ENCODE assay signal across 8 cellular contexts in genomic region chr12:89350661-89351488, GRCh38. TPM values are rescaled to one million over a fixed set of nuclear protein-coding genes. Genes with fewer than 3 reads are reported as not detected.
DNase-seq lines count a peak whose midpoint lies in the region; ATAC-seq and TF ChIP-seq lines count a peak whose summit lies in the region.

No MANE protein-coding gene starts in this region.

- ATAC-seq in left cardiac atrium, result no peak

- no peaks in the 10 kb centered on the region for H4K20me1 ChIP-seq in KMS-11 (ENCODE audit: insufficient read depth)

- H2AFZ ChIP-seq in KMS-11 (ENCODE audit: low read depth), result no peak overlapping the region

- peaks cover 42% of the 10 kb centered on the region for H3K4me1 ChIP-seq in KMS-11 (ENCODE audit: low read depth, poor library complexity, severe bottlenecking)

- H3K27me3 ChIP-seq in BJ (ENCODE audit: control insufficient read depth, insufficient read depth, low read length) (no peaks in the 10 kb centered on the region), KMS-11 (ENCODE audit: insufficient read depth, low read depth) (no peaks in the 10 kb centered on the region)

- POLR2A ChIA-PET in BJ (lab: Charles Lee), result interaction anchor here (2.3 kb wide), 1 partner anchor 101 kb away, joined by 8 read pairs; no protein-coding TSS in a partner anchor

- intact Hi-C loops in left cardiac atrium (cut with DNase I), result loop anchor here (2.0 to 5.0 kb wide), 5 partner anchors 41 to 299 kb away; no protein-coding TSS in a partner anchor

- peaks cover 71% of the 10 kb centered on the region for H3K4me1 Mint-ChIP-seq in activated naive CD4-positive, alpha-beta T cell treated with anti-CD3 and anti-CD28 coated beads, Interleukin-2, amount 50 U/mL, for 24 hours

- peak overlapping the region; percentile 99 for H3K27ac ChIP-seq in KMS-11

- DNase-seq in BJ (ENCODE audit: low read depth) (no peak), left cardiac atrium (peak; percentile 45), retinal pigment epithelial cell (ENCODE audit: low read depth) (no peak), AG20443 (ENCODE audit: low spot score) (no peak), DMS114 treated with DMSO at 0.1 percent for 48 hours (lab: John Stamatoyannopoulos, UW; ENCODE audit: unreplicated experiment) (no peak), NCI-H1092 treated with DMSO at 0.1 percent for 48 hours (lab: John Stamatoyannopoulos, UW) (no peak)

- H3K36me3 Mint-ChIP-seq in activated naive CD4-positive, alpha-beta T cell treated with anti-CD3 and anti-CD28 coated beads, Interleukin-2, amount 50 U/mL, for 24 hours, result peaks cover 2% of the 10 kb centered on the region

- H3K4me3 Mint-ChIP-seq in activated naive CD4-positive, alpha-beta T cell treated with anti-CD3 and anti-CD28 coated beads, Interleukin-2, amount 50 U/mL, for 24 hours, result peak overlapping the region; percentile 96

- CTCF ChIA-PET in BJ (lab: Yijun Ruan, JAX), result interaction anchor here (0.6 to 3.0 kb wide), 5 partner anchors 33 to 299 kb away, joined by 3 to 16 read pairs (median 4); no protein-coding TSS in a partner anchor

- peak overlapping the region; percentile 88 for H3K4me2 ChIP-seq in KMS-11

- TF ChIP-seq CTCF in BJ (IDR thresholded peaks at IDR 0.05; ENCODE audit: insufficient read depth, low read depth, low read length) (no peak), KMS-11 (conservative IDR thresholded peaks at IDR 0.05; ENCODE audit: low read depth, low read length) (no peak), retinal pigment epithelial cell (conservative IDR thresholded peaks at IDR 0.05; ENCODE audit: low read depth, low read length) (no peak)

- peaks cover 54% of the 10 kb centered on the region for H3K79me2 ChIP-seq in KMS-11 (ENCODE audit: insufficient read depth, low read depth)

- peak overlapping the region; percentile 87 for H3K9ac ChIP-seq in KMS-11

- no peaks in the 10 kb centered on the region for H3K9me3 Mint-ChIP-seq in activated naive CD4-positive, alpha-beta T cell treated with anti-CD3 and anti-CD28 coated beads, Interleukin-2, amount 50 U/mL, for 24 hours

- H3K27me3 Mint-ChIP-seq in activated naive CD4-positive, alpha-beta T cell treated with anti-CD3 and anti-CD28 coated beads, Interleukin-2, amount 50 U/mL, for 24 hours, result no peaks in the 10 kb centered on the region

- H3K4me3 ChIP-seq in BJ (ENCODE audit: low read depth, low read length) (peak overlapping the region; percentile 89), KMS-11 (IDR thresholded peaks at IDR 0.05; ENCODE audit: insufficient read depth, low read depth, low read length) (no peak overlapping the region), retinal pigment epithelial cell (ENCODE audit: low read length) (peak overlapping the region; percentile 93)

- H3K36me3 ChIP-seq in BJ (ENCODE audit: control insufficient read depth, insufficient read depth, low read length) (peaks cover 4% of the 10 kb centered on the region), KMS-11 (ENCODE audit: insufficient read depth) (peaks cover 12% of the 10 kb centered on the region; the same call in 1 of the 2 replicates)

- peak overlapping the region; percentile 73 for H3K27ac Mint-ChIP-seq in activated naive CD4-positive, alpha-beta T cell treated with anti-CD3 and anti-CD28 coated beads, Interleukin-2, amount 50 U/mL, for 24 hours

RNA-seq across cellular contexts. Expression of gene DUSP6, which starts 1.4 kb away (rescaled TPM):
- polyA plus RNA-seq in BJ (2011; rRNA removed), result 26.6 and 30.8 TPM in 2 replicates
- 55.8 and 79.1 TPM in 2 replicates for polyA minus RNA-seq in BJ (2011; rRNA and poly(A)+ RNA removed)
- 10 to 100 TPM; 47.8 to 53.2 TPM for total RNA-seq in left cardiac atrium
